1 cellular context compared by ENCODE assay signal in genomic region chr1:31155216-31155806, GRCh38.
TF ChIP-seq lines count a peak whose summit lies in the region.

No MANE protein-coding gene starts in this region.

TF ChIP-seq in K562, 482 proteins besides CTCF, POLR2A, EP300 and RAD21 (continued from another document and continues in another):
- TF ChIP-seq EP400 (IDR thresholded peaks at IDR 0.05) (peak; percentile 94), BMI1 (IDR thresholded peaks at IDR 0.05; ENCODE audit: low read length) (no peak), ZNF511 (CRISPR knock-in tag; IDR thresholded peaks at IDR 0.05) (peak; percentile 53; the same call in 1 of the 2 replicates), ZNF766 (CRISPR knock-in tag; conservative IDR thresholded peaks at IDR 0.05) (no peak), CTCFL (IDR thresholded peaks at IDR 0.05; ENCODE audit: borderline replicate concordance, insufficient read depth, low read depth, low read length, poor library complexity, severe bottlenecking) (peak; percentile 85), HCFC1 (IDR thresholded peaks at IDR 0.05; ENCODE audit: low read depth, low read length) (0 out of 2 replicates have a peak, but pooled peaks have one; percentile 16), LCOR (CRISPR knock-in tag; IDR thresholded peaks at IDR 0.05) (0 out of 2 replicates have a peak, but pooled peaks have one; percentile 25), GATAD2A (IDR thresholded peaks at IDR 0.05) (peak; percentile 87; the same call in 1 of the 2 replicates), HDAC1 (IDR thresholded peaks at IDR 0.05) (peak in 1 of 2 experiments; percentile 98; a peak in 3 of 4 replicates), BHLHE40 (IDR thresholded peaks at IDR 0.05; ENCODE audit: low read length) (0 out of 2 replicates have a peak, but pooled peaks have one; percentile 16), ZNF639 (CRISPR knock-in tag; conservative IDR thresholded peaks at IDR 0.05 in 1 of 2, IDR thresholded peaks at IDR 0.05 in 1 of 2) (peak in 1 of 2 experiments; percentile 50; a peak in 1 of 4 replicates), ZBTB1 (CRISPR knock-in tag; IDR thresholded peaks at IDR 0.05; ENCODE audit: borderline replicate concordance, low read depth) (peak; percentile 88; the same call in 1 of the 2 replicates), L3MBTL2 (IDR thresholded peaks at IDR 0.05) (peak; percentile 87), ZNF644 (tag; IDR thresholded peaks at IDR 0.05; ENCODE audit: low read depth) (peak; percentile 57; the same call in 1 of the 2 replicates), RREB1 (CRISPR knock-in tag; IDR thresholded peaks at IDR 0.05) (no peak), E2F1 (CRISPR knock-in tag; IDR thresholded peaks at IDR 0.05) (peak; percentile 76), DEAF1 (CRISPR knock-in tag; IDR thresholded peaks at IDR 0.05) (0 out of 2 replicates have a peak, but pooled peaks have one; percentile 31), DMBX1 (CRISPR knock-in tag; IDR thresholded peaks at IDR 0.05; ENCODE audit: borderline replicate concordance) (peak; percentile 42; the same call in 1 of the 2 replicates), USF2 (CRISPR knock-in tag; IDR thresholded peaks at IDR 0.05) (peak; percentile 76), EWSR1 (IDR thresholded peaks at IDR 0.05; ENCODE audit: borderline replicate concordance, low read depth, partially characterized antibody) (no peak), ZFP91 (CRISPR knock-in tag; IDR thresholded peaks at IDR 0.05) (no peak), TFAP4 (CRISPR knock-in tag; IDR thresholded peaks at IDR 0.05; ENCODE audit: borderline replicate concordance) (peak; percentile 78), ZNF778 (CRISPR knock-in tag; IDR thresholded peaks at IDR 0.05) (no peak), SAP30 (IDR thresholded peaks at IDR 0.05; ENCODE audit: borderline replicate concordance, insufficient read depth, low read depth, low read length, poor library complexity, severe bottlenecking) (peak; percentile 92), KLF13 (tag; IDR thresholded peaks at IDR 0.05; ENCODE audit: borderline replicate concordance, low read depth) (peak; percentile 89), UBTF (IDR thresholded peaks at IDR 0.05; ENCODE audit: borderline replicate concordance in 1 of 2, low read depth in 2 of 2, low read length in 2 of 2) (0 out of 4 replicates have a peak, but pooled peaks of 1 of the 2 experiments have one; percentile 23), SRSF7 (optimal IDR thresholded peaks at IDR 0.05; ENCODE audit: low read depth, low read length) (no peak), HIVEP1 (CRISPR knock-in tag; IDR thresholded peaks at IDR 0.05) (peak; percentile 82; the same call in 1 of the 2 replicates), ZNF76 (CRISPR knock-in tag; IDR thresholded peaks at IDR 0.05; ENCODE audit: borderline replicate concordance) (peak; percentile 74; the same call in 1 of the 2 replicates), KLF6 (CRISPR knock-in tag; IDR thresholded peaks at IDR 0.05; ENCODE audit: borderline replicate concordance) (peak; percentile 91; the same call in 1 of the 2 replicates)
